ENCODE assay signal across 9 cellular contexts in the genomic region with DNA sequence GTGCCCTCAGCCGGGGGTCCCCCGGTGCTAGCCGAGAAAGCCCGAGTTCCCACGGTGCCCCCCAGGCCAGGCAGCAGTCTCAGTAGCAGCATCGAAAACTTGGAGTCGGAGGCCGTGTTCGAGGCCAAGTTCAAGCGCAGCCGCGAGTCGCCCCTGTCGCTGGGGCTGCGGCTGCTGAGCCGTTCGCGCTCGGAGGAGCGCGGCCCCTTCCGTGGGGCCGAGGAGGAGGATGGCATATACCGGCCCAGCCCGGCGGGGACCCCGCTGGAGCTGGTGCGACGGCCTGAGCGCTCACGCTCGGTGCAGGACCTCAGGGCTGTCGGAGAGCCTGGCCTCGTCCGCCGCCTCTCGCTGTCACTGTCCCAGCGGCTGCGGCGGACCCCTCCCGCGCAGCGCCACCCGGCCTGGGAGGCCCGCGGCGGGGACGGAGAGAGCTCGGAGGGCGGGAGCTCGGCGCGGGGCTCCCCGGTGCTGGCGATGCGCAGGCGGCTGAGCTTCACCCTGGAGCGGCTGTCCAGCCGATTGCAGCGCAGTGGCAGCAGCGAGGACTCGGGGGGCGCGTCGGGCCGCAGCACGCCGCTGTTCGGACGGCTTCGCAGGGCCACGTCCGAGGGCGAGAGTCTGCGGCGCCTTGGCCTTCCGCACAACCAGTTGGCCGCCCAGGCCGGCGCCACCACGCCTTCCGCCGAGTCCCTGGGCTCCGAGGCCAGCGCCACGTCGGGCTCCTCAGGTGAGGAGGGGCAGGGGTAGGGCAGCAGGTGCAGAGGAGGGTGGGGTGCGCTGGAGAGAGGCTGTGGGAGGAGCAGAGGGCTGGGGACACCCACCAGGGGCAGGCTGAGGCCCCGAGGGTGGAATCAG. TPM values are rescaled to one million over a fixed set of nuclear protein-coding genes. Genes with fewer than 3 reads are reported as not detected.
DNase-seq lines count a peak whose midpoint lies in the region; ATAC-seq and TF ChIP-seq lines count a peak whose summit lies in the region.
"Had no signal": no experiment of that assay in that cellular context is flagged by ENCODE, and none has a peak within 500 bp of the region (broad histone marks: within the 10 kb centered on the region; RNA-seq: fewer than 3 reads in every experiment).

No MANE protein-coding gene starts in this region.

- no peaks in the 10 kb centered on the region for H3K27me3 Mint-ChIP-seq in MCF 10A (ENCODE audit: insufficient read depth, unreplicated experiment)

- DNase-seq in breast epithelium (ENCODE audit: low spot score in 2 of 2), result no peak
- DNase-seq in MCF 10A (ENCODE audit: unreplicated experiment), result no peak
- DNase-seq in upper lobe of right lung, result no peak
- no peak for DNase-seq in anterior cingulate cortex (lab: John Stamatoyannopoulos, UW)
- DNase-seq in HEK293T (ENCODE audit: extremely low spot score), result no peak

- no peak overlapping the region for H3K27ac Mint-ChIP-seq in MCF 10A (ENCODE audit: low read depth, unreplicated experiment)

- no peak overlapping the region for H3K27ac ChIP-seq in breast epithelium
- peak overlapping the region; percentile 88 for H3K27ac ChIP-seq in muscle layer of colon (ENCODE audit: low read depth, low read length)
- no peak overlapping the region for H3K27ac ChIP-seq in upper lobe of right lung
- H3K27ac ChIP-seq: BLaER1 had no signal

- H3K36me3 ChIP-seq in breast epithelium (no peaks in the 10 kb centered on the region), endocrine pancreas (ENCODE audit: control insufficient read depth, insufficient read depth, low read length) (no peaks in the 10 kb centered on the region), muscle layer of colon (ENCODE audit: insufficient read depth, low read length) (peaks cover 70% of the 10 kb centered on the region), upper lobe of right lung (no peaks in the 10 kb centered on the region)
- H3K36me3 ChIP-seq: BLaER1 had no signal

- POLR2A ChIA-PET in MCF 10A (lab: Yijun Ruan, JAX) (no interaction called here), HEK293T (lab: Yijun Ruan, JAX) (no interaction called here)

- H3K27me3 ChIP-seq in breast epithelium, result peaks cover 4 to 9% of the 10 kb centered on the region in 2 donors
- H3K27me3 ChIP-seq in endocrine pancreas (ENCODE audit: control insufficient read depth, insufficient read depth, low read length), result no peaks in the 10 kb centered on the region
- peaks cover 0 to 31% of the 10 kb centered on the region in 2 donors for H3K27me3 ChIP-seq in muscle layer of colon (ENCODE audit: control insufficient read depth in 1 of 2, insufficient read depth in 2 of 2, low read length in 2 of 2)
- peaks cover 61% of the 10 kb centered on the region for H3K27me3 ChIP-seq in upper lobe of right lung

- ATAC-seq in upper lobe of right lung, result no peak
- ATAC-seq in HG02852 (IDR thresholded peaks at IDR 0.05; ENCODE audit: unreplicated experiment), result no peak

- H3K4me1 ChIP-seq in breast epithelium (no peaks in the 10 kb centered on the region), endocrine pancreas (ENCODE audit: control insufficient read depth, insufficient read depth, low read length) (no peaks in the 10 kb centered on the region), muscle layer of colon (ENCODE audit: insufficient read depth, low read length) (peaks cover 13% of the 10 kb centered on the region), upper lobe of right lung (peaks cover 9% of the 10 kb centered on the region)

- no TSS peak for BruUV-seq in MCF 10A (replicated peaks; lab: Mats Ljungman, UMichigan)

- intact Hi-C loops in breast epithelium (cut with DNase I; ENCODE audit: low total_unique reads), result no loop called here
- intact Hi-C loops in MCF 10A (cut with micrococcal nuclease), result no loop called here
- intact Hi-C loops in upper lobe of right lung (cut with DNase I), result no loop called here

- H3K4me3 Mint-ChIP-seq in MCF 10A (ENCODE audit: unreplicated experiment), result no peak overlapping the region

- CTCF ChIA-PET in MCF 10A (lab: Yijun Ruan, JAX) (interaction anchor here (1.2 to 2.0 kb wide), 4 partner anchors 8 to 45 kb away, joined by 3 to 8 read pairs (median 6); no protein-coding TSS in a partner anchor), HEK293T (lab: Yijun Ruan, JAX) (interaction anchor here (1.6 to 2.9 kb wide), 3 partner anchors 9 to 25 kb away, joined by 4 to 32 read pairs (median 6); a partner anchor contains a TSS)

- H3K9ac ChIP-seq in endocrine pancreas (ENCODE audit: control insufficient read depth, insufficient read depth, low read length), result peak overlapping the region; percentile 38
- no peak overlapping the region for H3K9ac ChIP-seq in muscle layer of colon (ENCODE audit: low read length)
- H3K9ac ChIP-seq: BLaER1 had no signal

- peaks cover 6% of the 10 kb centered on the region for H3K36me3 Mint-ChIP-seq in MCF 10A (ENCODE audit: insufficient read depth, unreplicated experiment)

- H3K4me3 ChIP-seq in breast epithelium, result peak overlapping the region; percentile 10 to 42 (median 27)
- no peak overlapping the region for H3K4me3 ChIP-seq in endocrine pancreas (ENCODE audit: control insufficient read depth, insufficient read depth, low read length)
- H3K4me3 ChIP-seq in muscle layer of colon (ENCODE audit: low read depth in 1 of 2, low read length in 2 of 2), result no peak overlapping the region
- peak overlapping the region; percentile 14 for H3K4me3 ChIP-seq in upper lobe of right lung
- H3K4me3 ChIP-seq: BLaER1 had no signal

- H3K9me3 ChIP-seq in breast epithelium (no peaks in the 10 kb centered on the region), endocrine pancreas (ENCODE audit: control insufficient read depth, low read length) (no peaks in the 10 kb centered on the region), muscle layer of colon (ENCODE audit: low read length) (no peaks in the 10 kb centered on the region), upper lobe of right lung (no peaks in the 10 kb centered on the region)
- H3K9me3 ChIP-seq: BLaER1 had no signal

- TF ChIP-seq POLR2A in breast epithelium (IDR thresholded peaks at IDR 0.05), result no peak

- H3K9me3 Mint-ChIP-seq in MCF 10A (ENCODE audit: unreplicated experiment), result no peaks in the 10 kb centered on the region

- TF ChIP-seq CTCF in breast epithelium (IDR thresholded peaks at IDR 0.05) (no peak), MCF 10A (IDR thresholded peaks at IDR 0.05; ENCODE audit: unreplicated experiment) (no peak), upper lobe of right lung (IDR thresholded peaks at IDR 0.05) (no peak)

- H3K4me1 Mint-ChIP-seq in MCF 10A (ENCODE audit: insufficient read depth, unreplicated experiment), result no peaks in the 10 kb centered on the region

TF ChIP-seq in HEK293T, 16 proteins besides CTCF, POLR2A, EP300 and RAD21:
- TF ChIP-seq BHLHE40 (IDR thresholded peaks at IDR 0.05; ENCODE audit: borderline replicate concordance), result no peak
- TF ChIP-seq ZNF384 (IDR thresholded peaks at IDR 0.05), result no peak
- no peak for TF ChIP-seq TARDBP (IDR thresholded peaks at IDR 0.05)
- TF ChIP-seq CTBP1 (IDR thresholded peaks at IDR 0.05; ENCODE audit: borderline replicate concordance), result no peak
- TF ChIP-seq FOXA1 (IDR thresholded peaks at IDR 0.05), result no peak
- TF ChIP-seq ELF4 (IDR thresholded peaks at IDR 0.05), result no peak
- TF ChIP-seq SP1 (IDR thresholded peaks at IDR 0.05), result no peak
- no peak for TF ChIP-seq NFRKB (IDR thresholded peaks at IDR 0.05)
- TF ChIP-seq FOXM1 (IDR thresholded peaks at IDR 0.05; ENCODE audit: borderline replicate concordance), result no peak
- TF ChIP-seq, protein P1, sequence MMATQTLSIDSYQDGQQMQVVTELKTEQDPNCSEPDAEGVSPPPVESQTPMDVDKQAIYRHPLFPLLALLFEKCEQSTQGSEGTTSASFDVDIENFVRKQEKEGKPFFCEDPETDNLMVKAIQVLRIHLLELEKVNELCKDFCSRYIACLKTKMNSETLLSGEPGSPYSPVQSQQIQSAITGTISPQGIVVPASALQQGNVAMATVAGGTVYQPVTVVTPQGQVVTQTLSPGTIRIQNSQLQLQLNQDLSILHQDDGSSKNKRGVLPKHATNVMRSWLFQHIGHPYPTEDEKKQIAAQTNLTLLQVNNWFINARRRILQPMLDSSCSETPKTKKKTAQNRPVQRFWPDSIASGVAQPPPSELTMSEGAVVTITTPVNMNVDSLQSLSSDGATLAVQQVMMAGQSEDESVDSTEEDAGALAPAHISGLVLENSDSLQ (IDR thresholded peaks at IDR 0.05), result no peak
- TF ChIP-seq L3MBTL2 (conservative IDR thresholded peaks at IDR 0.05), result no peak
- TF ChIP-seq ARNT (IDR thresholded peaks at IDR 0.05), result no peak
- TF ChIP-seq SUZ12 (IDR thresholded peaks at IDR 0.05), result no peak
- no peak for TF ChIP-seq LEF1 (IDR thresholded peaks at IDR 0.05; ENCODE audit: borderline replicate concordance)
- no peak for TF ChIP-seq HDGF (IDR thresholded peaks at IDR 0.05; ENCODE audit: borderline replicate concordance)
- no peak for TF ChIP-seq FOXK2 (IDR thresholded peaks at IDR 0.05)

RNA-seq across cellular contexts. Expression of a gene that starts 14.1 kb away (rescaled TPM):
- total RNA-seq in breast epithelium, result 10 to 100 TPM; 15.7 to 33.4 (median 29.7) TPM
- 70.7 and 80.2 TPM in 2 replicates for total RNA-seq in MCF 10A (2022)
- 25.3 TPM for total RNA-seq in upper lobe of right lung

RNA-seq across cellular contexts. Expression of a gene that starts 29.7 kb away (rescaled TPM):
- total RNA-seq in breast epithelium (under 1 TPM in 1 of 3 donors, not detected in 2; 0.44 TPM), MCF 10A (2022) (0.17 TPM in 1 of 2 replicates, not detected in the other), upper lobe of right lung (0.55 TPM)

RNA-seq across cellular contexts. Expression of a gene that starts 49.9 kb away (rescaled TPM):
- total RNA-seq in breast epithelium, result 10 to 100 TPM in 2 of 3 donors, under 1 TPM in 1; 0.32 to 36.6 (median 21.0) TPM
- total RNA-seq in MCF 10A (2022), result 23.3 and 25.7 TPM in 2 replicates
- 5.6 TPM for total RNA-seq in upper lobe of right lung

RNA-seq across cellular contexts. Expression of a gene that starts 59.0 kb away (rescaled TPM):
- total RNA-seq in breast epithelium (10 to 100 TPM; 46.5 to 58.9 (median 49.0) TPM), MCF 10A (2022) (81.2 and 105 TPM in 2 replicates), upper lobe of right lung (45.3 TPM)

RNA-seq across cellular contexts. Expression of a gene that starts 59.3 kb away (rescaled TPM):
- 1 to 10 TPM; 1.6 to 1.9 (median 1.8) TPM for total RNA-seq in breast epithelium
- total RNA-seq in MCF 10A (2022), result 5.3 and 6.3 TPM in 2 replicates
- total RNA-seq in upper lobe of right lung, result 2.9 TPM

Comparison
In these comparisons a context has a peak if more than half of its experiments do, and no peak if none do; other contexts are left out.
1. H3K4me3 ChIP-seq: peak in breast epithelium (3 of 3) and upper lobe of right lung (single experiment); none in endocrine pancreas (single experiment) and muscle layer of colon (0 of 2).